Comparison of ENCODE assay signal across 1 cellular context in the genomic region with DNA sequence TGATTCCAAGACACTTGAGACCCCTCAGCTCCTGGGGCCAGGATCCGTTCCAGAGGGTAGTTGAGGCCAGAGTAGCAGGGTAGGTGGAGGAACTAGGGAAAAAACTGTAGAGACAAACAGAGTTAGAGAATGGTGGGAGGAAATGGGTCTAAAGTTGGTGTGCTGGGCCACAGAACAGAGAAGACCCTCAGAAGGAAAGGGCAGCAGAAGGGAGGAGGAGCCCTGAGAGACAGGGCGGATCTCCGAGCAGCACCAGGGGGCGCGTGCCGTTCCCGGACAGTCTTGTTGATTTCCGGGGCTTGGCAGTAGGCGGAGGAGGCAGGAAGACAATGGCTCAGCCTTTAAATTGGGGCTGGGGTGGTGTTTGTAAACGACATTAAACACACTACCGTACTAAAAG.
A peak's percentile ranks its signal among the peaks of the same experiment; 100 is the strongest.
TF ChIP-seq lines count a peak whose summit lies in the region.

No MANE protein-coding gene starts in this region.

TF ChIP-seq in HEK293, 187 proteins besides CTCF, POLR2A, EP300 and RAD21 (continued from another document and continues in another):
- TF ChIP-seq KLF16 (tag by site-specific recombination; IDR thresholded peaks at IDR 0.05) (peak; percentile 40; the same call in 1 of the 2 replicates), ZNF24 (tag by site-specific recombination; IDR thresholded peaks at IDR 0.05) (no peak), ZNF530 (tag by site-specific recombination; IDR thresholded peaks at IDR 0.05; ENCODE audit: low read depth) (no peak), ZNF391 (tag by site-specific recombination; IDR thresholded peaks at IDR 0.05; ENCODE audit: borderline replicate concordance, low read depth) (no peak), REPIN1 (tag by site-specific recombination; IDR thresholded peaks at IDR 0.05; ENCODE audit: low read depth) (no peak), HOXC10 (CRISPR knock-in tag; IDR thresholded peaks at IDR 0.05) (no peak), ZNF416 (tag by site-specific recombination; IDR thresholded peaks at IDR 0.05) (no peak), KLF7 (tag by site-specific recombination; IDR thresholded peaks at IDR 0.05; ENCODE audit: borderline replicate concordance) (no peak), ZNF354C (tag by site-specific recombination; IDR thresholded peaks at IDR 0.05; ENCODE audit: borderline replicate concordance, low read depth) (no peak), ZNF311 (tag by site-specific recombination; IDR thresholded peaks at IDR 0.05; ENCODE audit: borderline replicate concordance) (no peak), TSHZ1 (tag by site-specific recombination; IDR thresholded peaks at IDR 0.05; ENCODE audit: borderline replicate concordance) (no peak), ZNF776 (tag by site-specific recombination; IDR thresholded peaks at IDR 0.05; ENCODE audit: borderline replicate concordance) (no peak), ZNF169 (tag by site-specific recombination; IDR thresholded peaks at IDR 0.05) (no peak), IKZF3 (tag by site-specific recombination; IDR thresholded peaks at IDR 0.05) (0 out of 2 replicates have a peak, but pooled peaks have one; percentile 45), BCL6B (tag by site-specific recombination; IDR thresholded peaks at IDR 0.05) (no peak), ZNF768 (tag by site-specific recombination; IDR thresholded peaks at IDR 0.05) (no peak), ZNF449 (tag by site-specific recombination; IDR thresholded peaks at IDR 0.05) (no peak), ZNF510 (tag by site-specific recombination; IDR thresholded peaks at IDR 0.05; ENCODE audit: insufficient replicate concordance) (no peak), ZEB2 (tag by site-specific recombination; IDR thresholded peaks at IDR 0.05) (no peak), ZNF660 (tag by site-specific recombination; IDR thresholded peaks at IDR 0.05) (no peak), SP7 (tag by site-specific recombination; IDR thresholded peaks at IDR 0.05) (0 out of 2 replicates have a peak, but pooled peaks have one; percentile 42), HOXD13 (CRISPR knock-in tag; IDR thresholded peaks at IDR 0.05; ENCODE audit: borderline replicate concordance) (no peak), ZNF600 (tag by site-specific recombination; IDR thresholded peaks at IDR 0.05) (no peak), ZNF785 (tag by site-specific recombination; IDR thresholded peaks at IDR 0.05) (no peak), ZNF202 (tag by site-specific recombination; IDR thresholded peaks at IDR 0.05; ENCODE audit: borderline replicate concordance) (no peak), ZNF19 (tag by site-specific recombination; IDR thresholded peaks at IDR 0.05; ENCODE audit: low read depth) (no peak), ZNF791 (tag by site-specific recombination; IDR thresholded peaks at IDR 0.05) (no peak), ZNF155 (tag by site-specific recombination; IDR thresholded peaks at IDR 0.05) (no peak), GLIS1 (tag by site-specific recombination; IDR thresholded peaks at IDR 0.05) (peak; percentile 24; the same call in 1 of the 2 replicates), ZNF654 (tag by site-specific recombination; IDR thresholded peaks at IDR 0.05; ENCODE audit: low read depth) (peak; percentile 18), ZNF433 (tag by site-specific recombination; IDR thresholded peaks at IDR 0.05; ENCODE audit: low read depth) (no peak), GLIS2 (tag by site-specific recombination; IDR thresholded peaks at IDR 0.05) (peak; percentile 13; the same call in 1 of the 2 replicates), BCL11A (tag by site-specific recombination; IDR thresholded peaks at IDR 0.05; ENCODE audit: low read depth) (no peak), ZNF302 (tag by site-specific recombination; IDR thresholded peaks at IDR 0.05; ENCODE audit: low read depth) (no peak), ZBTB48 (tag by site-specific recombination; IDR thresholded peaks at IDR 0.05) (0 out of 2 replicates have a peak, but pooled peaks have one; percentile 31), ZNF221 (tag by site-specific recombination; IDR thresholded peaks at IDR 0.05; ENCODE audit: borderline replicate concordance) (no peak), ZNF843 (tag by site-specific recombination; IDR thresholded peaks at IDR 0.05) (no peak), ZNF341 (tag by site-specific recombination; IDR thresholded peaks at IDR 0.05; ENCODE audit: low read depth) (peak; percentile 70), ZBTB17 (tag by site-specific recombination; IDR thresholded peaks at IDR 0.05) (peak; percentile 91), ZNF555 (tag by site-specific recombination; conservative IDR thresholded peaks at IDR 0.05) (no peak), GFI1B (tag by site-specific recombination; IDR thresholded peaks at IDR 0.05) (no peak), SP2 (tag by site-specific recombination; IDR thresholded peaks at IDR 0.05) (peak; percentile 78), SCRT2 (tag by site-specific recombination; IDR thresholded peaks at IDR 0.05) (no peak), ZNF677 (tag by site-specific recombination; IDR thresholded peaks at IDR 0.05) (0 out of 2 replicates have a peak, but pooled peaks have one; percentile 36), ZNF146 (tag by site-specific recombination; IDR thresholded peaks at IDR 0.05) (no peak), YY2 (tag by site-specific recombination; IDR thresholded peaks at IDR 0.05) (no peak)
- TF ChIP-seq, protein P1, sequence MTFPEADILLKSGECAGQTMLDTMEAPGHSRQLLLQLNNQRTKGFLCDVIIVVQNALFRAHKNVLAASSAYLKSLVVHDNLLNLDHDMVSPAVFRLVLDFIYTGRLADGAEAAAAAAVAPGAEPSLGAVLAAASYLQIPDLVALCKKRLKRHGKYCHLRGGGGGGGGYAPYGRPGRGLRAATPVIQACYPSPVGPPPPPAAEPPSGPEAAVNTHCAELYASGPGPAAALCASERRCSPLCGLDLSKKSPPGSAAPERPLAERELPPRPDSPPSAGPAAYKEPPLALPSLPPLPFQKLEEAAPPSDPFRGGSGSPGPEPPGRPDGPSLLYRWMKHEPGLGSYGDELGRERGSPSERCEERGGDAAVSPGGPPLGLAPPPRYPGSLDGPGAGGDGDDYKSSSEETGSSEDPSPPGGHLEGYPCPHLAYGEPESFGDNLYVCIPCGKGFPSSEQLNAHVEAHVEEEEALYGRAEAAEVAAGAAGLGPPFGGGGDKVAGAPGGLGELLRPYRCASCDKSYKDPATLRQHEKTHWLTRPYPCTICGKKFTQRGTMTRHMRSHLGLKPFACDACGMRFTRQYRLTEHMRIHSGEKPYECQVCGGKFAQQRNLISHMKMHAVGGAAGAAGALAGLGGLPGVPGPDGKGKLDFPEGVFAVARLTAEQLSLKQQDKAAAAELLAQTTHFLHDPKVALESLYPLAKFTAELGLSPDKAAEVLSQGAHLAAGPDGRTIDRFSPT (tag by site-specific recombination; IDR thresholded peaks at IDR 0.05): no peak
- TF ChIP-seq, protein P2, sequence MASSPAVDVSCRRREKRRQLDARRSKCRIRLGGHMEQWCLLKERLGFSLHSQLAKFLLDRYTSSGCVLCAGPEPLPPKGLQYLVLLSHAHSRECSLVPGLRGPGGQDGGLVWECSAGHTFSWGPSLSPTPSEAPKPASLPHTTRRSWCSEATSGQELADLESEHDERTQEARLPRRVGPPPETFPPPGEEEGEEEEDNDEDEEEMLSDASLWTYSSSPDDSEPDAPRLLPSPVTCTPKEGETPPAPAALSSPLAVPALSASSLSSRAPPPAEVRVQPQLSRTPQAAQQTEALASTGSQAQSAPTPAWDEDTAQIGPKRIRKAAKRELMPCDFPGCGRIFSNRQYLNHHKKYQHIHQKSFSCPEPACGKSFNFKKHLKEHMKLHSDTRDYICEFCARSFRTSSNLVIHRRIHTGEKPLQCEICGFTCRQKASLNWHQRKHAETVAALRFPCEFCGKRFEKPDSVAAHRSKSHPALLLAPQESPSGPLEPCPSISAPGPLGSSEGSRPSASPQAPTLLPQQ (tag by site-specific recombination; IDR thresholded peaks at IDR 0.05): no peak
- TF ChIP-seq, protein P3, sequence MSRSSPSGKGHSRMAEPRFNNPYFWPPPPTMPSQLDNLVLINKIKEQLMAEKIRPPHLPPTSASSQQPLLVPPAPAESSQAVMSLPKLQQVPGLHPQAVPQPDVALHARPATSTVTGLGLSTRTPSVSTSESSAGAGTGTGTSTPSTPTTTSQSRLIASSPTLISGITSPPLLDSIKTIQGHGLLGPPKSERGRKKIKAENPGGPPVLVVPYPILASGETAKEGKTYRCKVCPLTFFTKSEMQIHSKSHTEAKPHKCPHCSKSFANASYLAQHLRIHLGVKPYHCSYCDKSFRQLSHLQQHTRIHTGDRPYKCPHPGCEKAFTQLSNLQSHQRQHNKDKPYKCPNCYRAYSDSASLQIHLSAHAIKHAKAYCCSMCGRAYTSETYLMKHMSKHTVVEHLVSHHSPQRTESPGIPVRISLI (tag by site-specific recombination; IDR thresholded peaks at IDR 0.05): no peak
- TF ChIP-seq, protein P4, sequence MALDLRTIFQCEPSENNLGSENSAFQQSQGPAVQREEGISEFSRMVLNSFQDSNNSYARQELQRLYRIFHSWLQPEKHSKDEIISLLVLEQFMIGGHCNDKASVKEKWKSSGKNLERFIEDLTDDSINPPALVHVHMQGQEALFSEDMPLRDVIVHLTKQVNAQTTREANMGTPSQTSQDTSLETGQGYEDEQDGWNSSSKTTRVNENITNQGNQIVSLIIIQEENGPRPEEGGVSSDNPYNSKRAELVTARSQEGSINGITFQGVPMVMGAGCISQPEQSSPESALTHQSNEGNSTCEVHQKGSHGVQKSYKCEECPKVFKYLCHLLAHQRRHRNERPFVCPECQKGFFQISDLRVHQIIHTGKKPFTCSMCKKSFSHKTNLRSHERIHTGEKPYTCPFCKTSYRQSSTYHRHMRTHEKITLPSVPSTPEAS (tag by site-specific recombination; IDR thresholded peaks at IDR 0.05): no peak
- TF ChIP-seq, protein P5, sequence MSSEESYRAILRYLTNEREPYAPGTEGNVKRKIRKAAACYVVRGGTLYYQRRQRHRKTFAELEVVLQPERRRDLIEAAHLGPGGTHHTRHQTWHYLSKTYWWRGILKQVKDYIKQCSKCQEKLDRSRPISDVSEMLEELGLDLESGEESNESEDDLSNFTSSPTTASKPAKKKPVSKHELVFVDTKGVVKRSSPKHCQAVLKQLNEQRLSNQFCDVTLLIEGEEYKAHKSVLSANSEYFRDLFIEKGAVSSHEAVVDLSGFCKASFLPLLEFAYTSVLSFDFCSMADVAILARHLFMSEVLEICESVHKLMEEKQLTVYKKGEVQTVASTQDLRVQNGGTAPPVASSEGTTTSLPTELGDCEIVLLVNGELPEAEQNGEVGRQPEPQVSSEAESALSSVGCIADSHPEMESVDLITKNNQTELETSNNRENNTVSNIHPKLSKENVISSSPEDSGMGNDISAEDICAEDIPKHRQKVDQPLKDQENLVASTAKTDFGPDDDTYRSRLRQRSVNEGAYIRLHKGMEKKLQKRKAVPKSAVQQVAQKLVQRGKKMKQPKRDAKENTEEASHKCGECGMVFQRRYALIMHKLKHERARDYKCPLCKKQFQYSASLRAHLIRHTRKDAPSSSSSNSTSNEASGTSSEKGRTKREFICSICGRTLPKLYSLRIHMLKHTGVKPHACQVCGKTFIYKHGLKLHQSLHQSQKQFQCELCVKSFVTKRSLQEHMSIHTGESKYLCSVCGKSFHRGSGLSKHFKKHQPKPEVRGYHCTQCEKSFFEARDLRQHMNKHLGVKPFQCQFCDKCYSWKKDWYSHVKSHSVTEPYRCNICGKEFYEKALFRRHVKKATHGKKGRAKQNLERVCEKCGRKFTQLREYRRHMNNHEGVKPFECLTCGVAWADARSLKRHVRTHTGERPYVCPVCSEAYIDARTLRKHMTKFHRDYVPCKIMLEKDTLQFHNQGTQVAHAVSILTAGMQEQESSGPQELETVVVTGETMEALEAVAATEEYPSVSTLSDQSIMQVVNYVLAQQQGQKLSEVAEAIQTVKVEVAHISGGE (tag by site-specific recombination; conservative IDR thresholded peaks at IDR 0.05; ENCODE audit: low read depth): peak; percentile 29; the same call in 1 of the 2 replicates
